In the genomic region with DNA sequence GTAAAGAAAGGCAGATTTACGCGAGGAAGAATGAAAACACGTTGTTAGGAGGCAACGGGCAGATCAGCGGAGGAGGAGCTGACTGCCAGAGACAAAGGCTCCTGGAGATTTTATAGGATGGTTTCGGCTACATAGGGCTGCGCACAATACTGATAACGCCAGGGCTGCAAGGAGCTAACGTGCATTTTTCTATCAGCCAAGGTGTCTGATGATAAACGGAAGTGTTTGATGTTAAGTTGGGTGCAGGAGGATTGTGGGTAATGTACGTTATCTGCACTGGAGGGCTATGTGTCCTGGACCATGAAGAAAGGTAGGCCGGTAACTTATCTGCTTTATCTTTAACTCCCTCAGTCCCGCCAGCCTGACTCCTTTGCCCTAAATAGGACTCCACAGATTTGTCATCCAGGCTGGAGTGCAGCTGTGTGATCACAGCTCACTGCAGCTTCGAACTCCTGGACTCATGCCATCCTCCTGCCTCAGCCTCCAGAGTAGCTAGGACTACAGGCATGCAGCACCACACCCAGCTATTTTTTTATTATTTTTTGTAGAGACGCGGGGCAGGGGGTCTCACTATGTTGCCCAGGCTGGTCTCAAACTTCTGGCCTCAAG, we compare ENCODE assay signal across 1 cellular context.
TF ChIP-seq lines count a peak whose summit lies in the region.

No MANE protein-coding gene starts in this region.

TF ChIP-seq in IMR-90, 13 proteins besides CTCF, POLR2A, EP300 and RAD21 (continued from another document):
- TF ChIP-seq MAFK (IDR thresholded peaks at IDR 0.05; ENCODE audit: low read depth, low read length): no peak
- TF ChIP-seq, protein P1, sequence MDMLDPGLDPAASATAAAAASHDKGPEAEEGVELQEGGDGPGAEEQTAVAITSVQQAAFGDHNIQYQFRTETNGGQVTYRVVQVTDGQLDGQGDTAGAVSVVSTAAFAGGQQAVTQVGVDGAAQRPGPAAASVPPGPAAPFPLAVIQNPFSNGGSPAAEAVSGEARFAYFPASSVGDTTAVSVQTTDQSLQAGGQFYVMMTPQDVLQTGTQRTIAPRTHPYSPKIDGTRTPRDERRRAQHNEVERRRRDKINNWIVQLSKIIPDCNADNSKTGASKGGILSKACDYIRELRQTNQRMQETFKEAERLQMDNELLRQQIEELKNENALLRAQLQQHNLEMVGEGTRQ (IDR thresholded peaks at IDR 0.05; ENCODE audit: low read depth, low read length): no peak
- TF ChIP-seq, protein P2, sequence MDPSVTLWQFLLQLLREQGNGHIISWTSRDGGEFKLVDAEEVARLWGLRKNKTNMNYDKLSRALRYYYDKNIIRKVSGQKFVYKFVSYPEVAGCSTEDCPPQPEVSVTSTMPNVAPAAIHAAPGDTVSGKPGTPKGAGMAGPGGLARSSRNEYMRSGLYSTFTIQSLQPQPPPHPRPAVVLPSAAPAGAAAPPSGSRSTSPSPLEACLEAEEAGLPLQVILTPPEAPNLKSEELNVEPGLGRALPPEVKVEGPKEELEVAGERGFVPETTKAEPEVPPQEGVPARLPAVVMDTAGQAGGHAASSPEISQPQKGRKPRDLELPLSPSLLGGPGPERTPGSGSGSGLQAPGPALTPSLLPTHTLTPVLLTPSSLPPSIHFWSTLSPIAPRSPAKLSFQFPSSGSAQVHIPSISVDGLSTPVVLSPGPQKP (IDR thresholded peaks at IDR 0.05; ENCODE audit: borderline replicate concordance, low read depth, low read length): no peak
